Comparison of ENCODE assay signal across 8 cellular contexts in genomic region chr19:19361075-19361594, GRCh38. TPM values are rescaled to one million over a fixed set of nuclear protein-coding genes. Genes with fewer than 3 reads are reported as not detected.
DNase-seq lines count a peak whose midpoint lies in the region; ATAC-seq and TF ChIP-seq lines count a peak whose summit lies in the region.

No MANE protein-coding gene starts in this region.

- no peaks in the 10 kb centered on the region for H3K27me3 Mint-ChIP-seq in activated CD8-positive, alpha-beta memory T cell treated with anti-CD3 and anti-CD28 coated beads, Interleukin-2, amount 10 ng/mL, durations not matched to agents 7 days and 5 days
- peaks cover 6% of the 10 kb centered on the region for H3K27me3 Mint-ChIP-seq in endothelial cell (ENCODE audit: unreplicated experiment)

- DNase-seq in AG08396 (ENCODE audit: low spot score) (peak; percentile 83), HT-29 (ENCODE audit: low spot score) (peak; percentile 84), NOMO-1 treated with DMSO at 0.1 percent for 48 hours (lab: John Stamatoyannopoulos, UW; ENCODE audit: unreplicated experiment) (peak; percentile 67), endothelial cell (ENCODE audit: low spot score) (peak; percentile 83), myocyte (ENCODE audit: low read depth) (peak; percentile 92)
- DNase-seq in activated CD8-positive, alpha-beta memory T cell treated with anti-CD3 and anti-CD28 coated beads, Interleukin-2, amount 10 ng/mL, durations not matched to agents 7 days and 5 days, result peak; percentile 85
- DNase-seq in stimulated activated CD8-positive, alpha-beta memory T cell treated with anti-CD3 and anti-CD28 coated beads, Interleukin-4, amount 100 ng/mL, for 48 hours, result peak; percentile 85

- H3K4me3 Mint-ChIP-seq in activated CD8-positive, alpha-beta memory T cell treated with anti-CD3 and anti-CD28 coated beads, Interleukin-2, amount 10 ng/mL, durations not matched to agents 7 days and 5 days, result no peak overlapping the region
- no peak overlapping the region for H3K4me3 Mint-ChIP-seq in endothelial cell (ENCODE audit: unreplicated experiment)

- H3K27ac Mint-ChIP-seq in activated CD8-positive, alpha-beta memory T cell treated with anti-CD3 and anti-CD28 coated beads, Interleukin-2, amount 10 ng/mL, durations not matched to agents 7 days and 5 days, result no peak overlapping the region
- H3K27ac Mint-ChIP-seq in endothelial cell (ENCODE audit: unreplicated experiment), result no peak overlapping the region

- peak; percentile 88 for TF ChIP-seq CTCF in endothelial cell (IDR thresholded peaks at IDR 0.05; ENCODE audit: unreplicated experiment)

- peak; percentile 65 for ATAC-seq in GM18867 (IDR thresholded peaks at IDR 0.05; ENCODE audit: unreplicated experiment)
- peak; percentile 71 for ATAC-seq in activated CD8-positive, alpha-beta memory T cell treated with anti-CD3 and anti-CD28 coated beads, Interleukin-2, amount 10 ng/mL, durations not matched to agents 7 days and 5 days

- CTCF ChIA-PET in activated CD8-positive, alpha-beta memory T cell treated with anti-CD3 and anti-CD28 coated beads, Interleukin-2, amount 10 ng/mL, durations not matched to agents 7 days and 5 days (lab: Charles Lee), result interaction anchor here (0.7 to 7.3 kb wide), 10 partner anchors 8 to 215 kb away, joined by 3 to 145 read pairs (median 3); partner anchors contain the start of genes GATAD2A and MEF2B

- peaks cover 33% of the 10 kb centered on the region for H3K4me1 Mint-ChIP-seq in activated CD8-positive, alpha-beta memory T cell treated with anti-CD3 and anti-CD28 coated beads, Interleukin-2, amount 10 ng/mL, durations not matched to agents 7 days and 5 days
- H3K4me1 Mint-ChIP-seq in endothelial cell (ENCODE audit: unreplicated experiment), result peaks cover 16% of the 10 kb centered on the region

- no peaks in the 10 kb centered on the region for H3K9me3 Mint-ChIP-seq in activated CD8-positive, alpha-beta memory T cell treated with anti-CD3 and anti-CD28 coated beads, Interleukin-2, amount 10 ng/mL, durations not matched to agents 7 days and 5 days (ENCODE audit: low read depth)
- no peaks in the 10 kb centered on the region for H3K9me3 Mint-ChIP-seq in endothelial cell (ENCODE audit: unreplicated experiment)

- no peaks in the 10 kb centered on the region for H3K36me3 Mint-ChIP-seq in activated CD8-positive, alpha-beta memory T cell treated with anti-CD3 and anti-CD28 coated beads, Interleukin-2, amount 10 ng/mL, durations not matched to agents 7 days and 5 days
- H3K36me3 Mint-ChIP-seq in endothelial cell (ENCODE audit: low read depth, unreplicated experiment), result peaks cover 5% of the 10 kb centered on the region

RNA-seq across cellular contexts. Expression of gene MAU2, which starts 40.5 kb away (rescaled TPM):
- total RNA-seq in HT-29 (2014; rRNA removed; shearing (Covaris generic)), result 32.2 and 34.7 TPM in 2 replicates
- 10 to 100 TPM; 80.6 to 82.4 TPM for total RNA-seq in activated CD8-positive, alpha-beta memory T cell treated with anti-CD3 and anti-CD28 coated beads, Interleukin-2, amount 10 ng/mL, durations not matched to agents 7 days and 5 days
- 49.3 TPM for total RNA-seq in endothelial cell (ENCODE audit: unreplicated experiment)
- total RNA-seq in myocyte, result 32.0 and 40.3 TPM in 2 replicates
- polyA plus RNA-seq in myocyte (2012), result 37.1 TPM

RNA-seq across cellular contexts. Expression of gene SUGP1, which starts 40.8 kb away (rescaled TPM):
- total RNA-seq in HT-29 (2014; rRNA removed; shearing (Covaris generic)), result 27.8 and 35.2 TPM in 2 replicates
- 10 to 100 TPM; 65.2 to 71.1 TPM for total RNA-seq in activated CD8-positive, alpha-beta memory T cell treated with anti-CD3 and anti-CD28 coated beads, Interleukin-2, amount 10 ng/mL, durations not matched to agents 7 days and 5 days
- total RNA-seq in endothelial cell (ENCODE audit: unreplicated experiment) (73.2 TPM), myocyte (32.6 and 36.4 TPM in 2 replicates)
- polyA plus RNA-seq in myocyte (2012), result 46.7 TPM

RNA-seq across cellular contexts. Expression of gene GATAD2A, which starts 44.3 kb away (rescaled TPM):
- 85.8 and 96.7 TPM in 2 replicates for total RNA-seq in HT-29 (2014; rRNA removed; shearing (Covaris generic))
- total RNA-seq in activated CD8-positive, alpha-beta memory T cell treated with anti-CD3 and anti-CD28 coated beads, Interleukin-2, amount 10 ng/mL, durations not matched to agents 7 days and 5 days, result 100 to 1,000 TPM; 159 to 161 TPM
- total RNA-seq in endothelial cell (ENCODE audit: unreplicated experiment) (150 TPM), myocyte (49.5 and 65.8 TPM in 2 replicates)
- polyA plus RNA-seq in myocyte (2012), result 65.0 TPM

Comparison
In these comparisons a context has a peak if more than half of its experiments do, and no peak if none do; other contexts are left out.
1. Peak in every context shown above with its lines: DNase-seq and ATAC-seq.